In the genomic region with DNA sequence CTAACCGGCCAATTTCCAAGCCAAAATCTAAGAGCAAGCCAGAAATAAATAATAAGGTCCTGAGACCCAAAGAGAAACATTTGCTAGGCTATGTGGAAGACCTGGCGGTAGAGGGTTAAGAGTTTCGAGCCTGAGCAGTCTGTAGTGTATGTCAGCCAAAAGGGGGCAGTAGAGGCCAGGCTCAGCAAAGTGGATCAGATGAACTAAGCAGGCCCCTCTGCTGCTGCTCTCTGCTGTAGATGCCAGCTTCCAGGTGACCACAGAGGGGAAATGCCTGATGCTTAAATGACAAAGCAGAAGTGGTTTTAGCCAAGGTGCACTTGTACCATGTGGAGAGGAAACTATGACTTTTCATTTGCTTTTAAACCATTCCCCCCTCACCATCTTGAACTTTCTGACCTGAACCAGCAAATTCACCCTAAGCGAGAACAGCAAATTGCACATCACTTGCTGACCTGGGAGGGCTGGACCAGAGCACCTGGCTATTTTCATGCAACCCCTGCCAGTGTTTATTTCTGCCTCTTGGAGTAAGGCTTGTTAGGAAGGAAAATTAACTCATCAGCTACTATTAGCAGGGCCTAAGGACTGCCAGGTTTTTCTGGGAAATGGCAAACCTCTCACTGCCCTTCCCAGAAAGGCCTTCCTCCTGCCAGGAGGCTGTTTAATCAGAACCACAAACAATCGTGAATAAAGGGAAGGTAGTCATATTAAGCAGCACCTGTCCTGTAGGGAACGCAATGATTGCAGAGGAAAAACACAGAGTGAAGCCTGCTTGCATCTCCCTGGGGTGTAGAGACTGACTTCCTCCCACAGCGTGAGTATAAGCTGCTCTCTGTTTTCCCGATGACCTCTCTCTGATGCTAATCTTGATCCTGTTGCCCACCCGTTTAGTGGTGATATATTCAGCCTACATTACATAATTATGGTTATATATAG, we compare ENCODE assay signal across 8 cellular contexts.
DNase-seq lines count a peak whose midpoint lies in the region; ATAC-seq and TF ChIP-seq lines count a peak whose summit lies in the region.

No MANE protein-coding gene starts in this region.

- intact Hi-C loops in posterior vena cava (cut with DNase I), result no loop called here

- CTCF ChIA-PET in activated CD4-positive, alpha-beta T cell treated with anti-CD3 and anti-CD28 coated beads, Interleukin-2, amount 10 ng/mL, durations not matched to agents 7 days and 5 days (lab: Charles Lee), result no interaction called here

- H3K27ac Mint-ChIP-seq in activated CD4-positive, alpha-beta T cell treated with anti-CD3 and anti-CD28 coated beads, Interleukin-2, amount 10 ng/mL, durations not matched to agents 7 days and 5 days, result no peak overlapping the region
- no peak overlapping the region for H3K27ac Mint-ChIP-seq in mesothelial cell of epicardium

- ATAC-seq in HG03442 (IDR thresholded peaks at IDR 0.05; ENCODE audit: unreplicated experiment), result peak; percentile 97

- TF ChIP-seq CTCF in GM20000 (IDR thresholded peaks at IDR 0.05; ENCODE audit: extremely low read depth, missing control alignments) (peak; percentile 73), mesothelial cell of epicardium (IDR thresholded peaks at IDR 0.05; ENCODE audit: unreplicated experiment) (peak; percentile 63)

- DNase-seq in activated CD4-positive, alpha-beta T cell treated with anti-CD3 and anti-CD28 coated beads, Interleukin-2, amount 10 ng/mL, durations not matched to agents 7 days and 5 days, result peak; percentile 13
- DNase-seq in activated CD4-positive, alpha-beta T cell treated with anti-CD3 and anti-CD28 coated beads, Interleukin-2, amount 50 U/mL, for 4 hours, result no peak
- DNase-seq in GM20000 (ENCODE audit: low spot score) (peak; percentile 51), NOMO-1 (lab: John Stamatoyannopoulos, UW; ENCODE audit: unreplicated experiment in 2 of 2) (peak; percentile 4 to 28), dedifferentiated amniotic fluid mesenchymal stem cell (ENCODE audit: extremely low spot score) (peak; percentile 34), mesothelial cell of epicardium (ENCODE audit: low spot score in 2 of 2, unreplicated experiment in 2 of 2) (peak in 1 of 2 experiments; percentile 49), posterior vena cava (ENCODE audit: low spot score) (no peak)

- POLR2A ChIA-PET in activated CD4-positive, alpha-beta T cell treated with anti-CD3 and anti-CD28 coated beads, Interleukin-2, amount 10 ng/mL, durations not matched to agents 7 days and 5 days (lab: Charles Lee), result no interaction called here

- no peaks in the 10 kb centered on the region for H3K9me3 Mint-ChIP-seq in activated CD4-positive, alpha-beta T cell treated with anti-CD3 and anti-CD28 coated beads, Interleukin-2, amount 10 ng/mL, durations not matched to agents 7 days and 5 days
- peaks cover 6% of the 10 kb centered on the region for H3K9me3 Mint-ChIP-seq in mesothelial cell of epicardium

- H3K4me3 Mint-ChIP-seq in activated CD4-positive, alpha-beta T cell treated with anti-CD3 and anti-CD28 coated beads, Interleukin-2, amount 10 ng/mL, durations not matched to agents 7 days and 5 days, result no peak overlapping the region
- H3K4me3 Mint-ChIP-seq in mesothelial cell of epicardium, result no peak overlapping the region

- no peaks in the 10 kb centered on the region for H3K36me3 Mint-ChIP-seq in activated CD4-positive, alpha-beta T cell treated with anti-CD3 and anti-CD28 coated beads, Interleukin-2, amount 10 ng/mL, durations not matched to agents 7 days and 5 days (ENCODE audit: low read depth)
- H3K36me3 Mint-ChIP-seq in mesothelial cell of epicardium, result no peaks in the 10 kb centered on the region

- H3K27me3 Mint-ChIP-seq in activated CD4-positive, alpha-beta T cell treated with anti-CD3 and anti-CD28 coated beads, Interleukin-2, amount 10 ng/mL, durations not matched to agents 7 days and 5 days, result no peaks in the 10 kb centered on the region
- peaks cover 4% of the 10 kb centered on the region for H3K27me3 Mint-ChIP-seq in mesothelial cell of epicardium (ENCODE audit: low read depth)

- H3K4me1 Mint-ChIP-seq in activated CD4-positive, alpha-beta T cell treated with anti-CD3 and anti-CD28 coated beads, Interleukin-2, amount 10 ng/mL, durations not matched to agents 7 days and 5 days, result no peaks in the 10 kb centered on the region
- H3K4me1 Mint-ChIP-seq in mesothelial cell of epicardium, result no peaks in the 10 kb centered on the region

Comparison
In these comparisons a context has a peak if more than half of its experiments do, and no peak if none do; other contexts are left out.
1. DNase-seq: peak in activated CD4-positive, alpha-beta T cell treated with anti-CD3 and anti-CD28 coated beads, Interleukin-2, amount 10 ng/mL, durations not matched to agents 7 days and 5 days (single experiment), GM20000 (single experiment), NOMO-1 (2 of 2) and dedifferentiated amniotic fluid mesenchymal stem cell (single experiment); none in activated CD4-positive, alpha-beta T cell treated with anti-CD3 and anti-CD28 coated beads, Interleukin-2, amount 50 U/mL, for 4 hours (0 of 2) and posterior vena cava (single experiment).